1 cellular context compared by ENCODE assay signal in the genomic region with DNA sequence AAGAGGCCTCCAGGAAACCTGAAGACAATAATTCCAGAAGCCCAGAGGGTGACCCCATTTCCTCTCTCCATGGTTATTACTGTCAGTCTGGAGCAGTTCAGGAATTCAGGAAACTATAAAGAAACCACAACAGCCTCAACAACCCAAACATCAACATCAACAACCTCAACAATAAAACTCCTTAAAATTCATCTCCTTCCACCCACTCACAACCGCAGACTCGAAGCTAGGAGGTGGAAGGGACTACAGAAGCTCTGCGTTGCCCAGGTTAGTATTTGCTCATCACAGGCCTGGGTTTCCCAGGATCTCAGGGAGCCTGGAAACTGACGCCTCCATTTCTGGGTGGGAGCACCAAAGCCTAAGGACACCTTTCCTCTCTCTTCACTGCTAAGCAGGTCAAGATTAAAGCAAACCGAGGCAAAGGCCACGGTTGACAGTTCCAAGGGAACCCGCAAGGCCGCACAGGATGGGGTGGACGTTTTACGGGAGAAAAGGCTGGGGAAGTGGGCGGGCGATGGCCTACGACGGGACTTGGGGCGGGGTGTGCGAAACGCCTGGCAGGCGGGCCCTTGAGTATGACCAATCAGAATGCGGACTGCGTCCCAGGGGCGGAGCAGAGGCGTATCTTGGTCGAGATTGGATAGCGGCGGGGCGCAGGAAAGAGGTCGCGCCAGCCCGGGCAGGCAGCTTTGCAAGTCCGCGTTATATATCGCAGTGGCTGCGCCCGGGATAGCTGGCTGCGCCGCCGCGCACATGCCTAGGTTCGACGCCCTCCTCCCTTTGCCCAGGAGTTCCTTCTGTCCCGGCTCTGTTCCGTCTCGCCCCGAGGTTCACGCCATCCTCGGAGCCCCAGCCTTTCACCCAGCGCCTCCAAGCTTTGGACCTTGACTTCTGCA.
TF ChIP-seq lines count a peak whose summit lies in the region.

A gene with protein sequence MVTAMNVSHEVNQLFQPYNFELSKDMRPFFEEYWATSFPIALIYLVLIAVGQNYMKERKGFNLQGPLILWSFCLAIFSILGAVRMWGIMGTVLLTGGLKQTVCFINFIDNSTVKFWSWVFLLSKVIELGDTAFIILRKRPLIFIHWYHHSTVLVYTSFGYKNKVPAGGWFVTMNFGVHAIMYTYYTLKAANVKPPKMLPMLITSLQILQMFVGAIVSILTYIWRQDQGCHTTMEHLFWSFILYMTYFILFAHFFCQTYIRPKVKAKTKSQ (plus strand): TSS at position 654 of the 896 bp plus-strand sequence. CDS start 250 bp downstream, outside the sequence.

TF ChIP-seq in HepG2, 621 proteins besides CTCF, POLR2A, EP300 and RAD21 (continued from another document and continues in another):
- TF ChIP-seq, protein P1, sequence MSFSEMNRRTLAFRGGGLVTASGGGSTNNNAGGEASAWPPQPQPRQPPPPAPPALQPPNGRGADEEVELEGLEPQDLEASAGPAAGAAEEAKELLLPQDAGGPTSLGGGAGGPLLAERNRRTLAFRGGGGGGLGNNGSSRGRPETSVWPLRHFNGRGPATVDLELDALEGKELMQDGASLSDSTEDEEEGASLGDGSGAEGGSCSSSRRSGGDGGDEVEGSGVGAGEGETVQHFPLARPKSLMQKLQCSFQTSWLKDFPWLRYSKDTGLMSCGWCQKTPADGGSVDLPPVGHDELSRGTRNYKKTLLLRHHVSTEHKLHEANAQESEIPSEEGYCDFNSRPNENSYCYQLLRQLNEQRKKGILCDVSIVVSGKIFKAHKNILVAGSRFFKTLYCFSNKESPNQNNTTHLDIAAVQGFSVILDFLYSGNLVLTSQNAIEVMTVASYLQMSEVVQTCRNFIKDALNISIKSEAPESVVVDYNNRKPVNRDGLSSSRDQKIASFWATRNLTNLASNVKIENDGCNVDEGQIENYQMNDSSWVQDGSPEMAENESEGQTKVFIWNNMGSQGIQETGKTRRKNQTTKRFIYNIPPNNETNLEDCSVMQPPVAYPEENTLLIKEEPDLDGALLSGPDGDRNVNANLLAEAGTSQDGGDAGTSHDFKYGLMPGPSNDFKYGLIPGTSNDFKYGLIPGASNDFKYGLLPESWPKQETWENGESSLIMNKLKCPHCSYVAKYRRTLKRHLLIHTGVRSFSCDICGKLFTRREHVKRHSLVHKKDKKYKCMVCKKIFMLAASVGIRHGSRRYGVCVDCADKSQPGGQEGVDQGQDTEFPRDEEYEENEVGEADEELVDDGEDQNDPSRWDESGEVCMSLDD (CRISPR knock-in tag; IDR thresholded peaks at IDR 0.05; ENCODE audit: borderline replicate concordance): no peak
- TF ChIP-seq ZNF780A (CRISPR knock-in tag; IDR thresholded peaks at IDR 0.05): no peak
- TF ChIP-seq, protein P2, sequence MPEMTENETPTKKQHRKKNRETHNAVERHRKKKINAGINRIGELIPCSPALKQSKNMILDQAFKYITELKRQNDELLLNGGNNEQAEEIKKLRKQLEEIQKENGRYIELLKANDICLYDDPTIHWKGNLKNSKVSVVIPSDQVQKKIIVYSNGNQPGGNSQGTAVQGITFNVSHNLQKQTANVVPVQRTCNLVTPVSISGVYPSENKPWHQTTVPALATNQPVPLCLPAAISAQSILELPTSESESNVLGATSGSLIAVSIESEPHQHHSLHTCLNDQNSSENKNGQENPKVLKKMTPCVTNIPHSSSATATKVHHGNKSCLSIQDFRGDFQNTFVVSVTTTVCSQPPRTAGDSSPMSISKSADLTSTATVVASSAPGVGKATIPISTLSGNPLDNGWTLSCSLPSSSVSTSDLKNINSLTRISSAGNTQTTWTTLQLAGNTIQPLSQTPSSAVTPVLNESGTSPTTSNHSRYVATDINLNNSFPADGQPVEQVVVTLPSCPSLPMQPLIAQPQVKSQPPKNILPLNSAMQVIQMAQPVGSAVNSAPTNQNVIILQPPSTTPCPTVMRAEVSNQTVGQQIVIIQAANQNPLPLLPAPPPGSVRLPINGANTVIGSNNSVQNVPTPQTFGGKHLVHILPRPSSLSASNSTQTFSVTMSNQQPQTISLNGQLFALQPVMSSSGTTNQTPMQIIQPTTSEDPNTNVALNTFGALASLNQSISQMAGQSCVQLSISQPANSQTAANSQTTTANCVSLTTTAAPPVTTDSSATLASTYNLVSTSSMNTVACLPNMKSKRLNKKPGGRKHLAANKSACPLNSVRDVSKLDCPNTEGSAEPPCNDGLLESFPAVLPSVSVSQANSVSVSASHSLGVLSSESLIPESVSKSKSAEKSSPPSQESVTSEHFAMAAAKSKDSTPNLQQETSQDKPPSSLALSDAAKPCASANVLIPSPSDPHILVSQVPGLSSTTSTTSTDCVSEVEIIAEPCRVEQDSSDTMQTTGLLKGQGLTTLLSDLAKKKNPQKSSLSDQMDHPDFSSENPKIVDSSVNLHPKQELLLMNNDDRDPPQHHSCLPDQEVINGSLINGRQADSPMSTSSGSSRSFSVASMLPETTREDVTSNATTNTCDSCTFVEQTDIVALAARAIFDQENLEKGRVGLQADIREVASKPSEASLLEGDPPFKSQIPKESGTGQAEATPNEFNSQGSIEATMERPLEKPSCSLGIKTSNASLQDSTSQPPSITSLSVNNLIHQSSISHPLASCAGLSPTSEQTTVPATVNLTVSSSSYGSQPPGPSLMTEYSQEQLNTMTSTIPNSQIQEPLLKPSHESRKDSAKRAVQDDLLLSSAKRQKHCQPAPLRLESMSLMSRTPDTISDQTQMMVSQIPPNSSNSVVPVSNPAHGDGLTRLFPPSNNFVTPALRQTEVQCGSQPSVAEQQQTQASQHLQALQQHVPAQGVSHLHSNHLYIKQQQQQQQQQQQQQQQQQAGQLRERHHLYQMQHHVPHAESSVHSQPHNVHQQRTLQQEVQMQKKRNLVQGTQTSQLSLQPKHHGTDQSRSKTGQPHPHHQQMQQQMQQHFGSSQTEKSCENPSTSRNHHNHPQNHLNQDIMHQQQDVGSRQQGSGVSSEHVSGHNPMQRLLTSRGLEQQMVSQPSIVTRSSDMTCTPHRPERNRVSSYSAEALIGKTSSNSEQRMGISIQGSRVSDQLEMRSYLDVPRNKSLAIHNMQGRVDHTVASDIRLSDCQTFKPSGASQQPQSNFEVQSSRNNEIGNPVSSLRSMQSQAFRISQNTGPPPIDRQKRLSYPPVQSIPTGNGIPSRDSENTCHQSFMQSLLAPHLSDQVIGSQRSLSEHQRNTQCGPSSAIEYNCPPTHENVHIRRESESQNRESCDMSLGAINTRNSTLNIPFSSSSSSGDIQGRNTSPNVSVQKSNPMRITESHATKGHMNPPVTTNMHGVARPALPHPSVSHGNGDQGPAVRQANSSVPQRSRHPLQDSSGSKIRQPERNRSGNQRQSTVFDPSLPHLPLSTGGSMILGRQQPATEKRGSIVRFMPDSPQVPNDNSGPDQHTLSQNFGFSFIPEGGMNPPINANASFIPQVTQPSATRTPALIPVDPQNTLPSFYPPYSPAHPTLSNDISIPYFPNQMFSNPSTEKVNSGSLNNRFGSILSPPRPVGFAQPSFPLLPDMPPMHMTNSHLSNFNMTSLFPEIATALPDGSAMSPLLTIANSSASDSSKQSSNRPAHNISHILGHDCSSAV (CRISPR knock-in tag; IDR thresholded peaks at IDR 0.05; ENCODE audit: borderline replicate concordance): no peak
- TF ChIP-seq TEAD3 (CRISPR knock-in tag; optimal IDR thresholded peaks at IDR 0.05; ENCODE audit: borderline replicate concordance): peak; percentile 65
- peak; percentile 90 for TF ChIP-seq REPIN1 (CRISPR knock-in tag; IDR thresholded peaks at IDR 0.05; ENCODE audit: borderline replicate concordance, low read depth)
- TF ChIP-seq, protein P3, sequence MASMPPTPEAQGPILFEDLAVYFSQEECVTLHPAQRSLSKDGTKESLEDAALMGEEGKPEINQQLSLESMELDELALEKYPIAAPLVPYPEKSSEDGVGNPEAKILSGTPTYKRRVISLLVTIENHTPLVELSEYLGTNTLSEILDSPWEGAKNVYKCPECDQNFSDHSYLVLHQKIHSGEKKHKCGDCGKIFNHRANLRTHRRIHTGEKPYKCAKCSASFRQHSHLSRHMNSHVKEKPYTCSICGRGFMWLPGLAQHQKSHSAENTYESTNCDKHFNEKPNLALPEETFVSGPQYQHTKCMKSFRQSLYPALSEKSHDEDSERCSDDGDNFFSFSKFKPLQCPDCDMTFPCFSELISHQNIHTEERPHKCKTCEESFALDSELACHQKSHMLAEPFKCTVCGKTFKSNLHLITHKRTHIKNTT (CRISPR knock-in tag; IDR thresholded peaks at IDR 0.05): no peak
- TF ChIP-seq ZNF260 (CRISPR knock-in tag; IDR thresholded peaks at IDR 0.05; ENCODE audit: borderline replicate concordance, low read depth): no peak
- TF ChIP-seq ZNF550 (CRISPR knock-in tag; IDR thresholded peaks at IDR 0.05; ENCODE audit: borderline replicate concordance): no peak
- TF ChIP-seq PPARG (CRISPR knock-in tag; conservative IDR thresholded peaks at IDR 0.05): 0 out of 2 replicates have a peak, but pooled peaks have one; percentile 15
- TF ChIP-seq KDM5B (CRISPR knock-in tag; IDR thresholded peaks at IDR 0.05; ENCODE audit: borderline replicate concordance): peak; percentile 99
- peak; percentile 62; the same call in 1 of the 2 replicates for TF ChIP-seq KLF11 (CRISPR knock-in tag; IDR thresholded peaks at IDR 0.05)
- peak; percentile 64; the same call in 1 of the 2 replicates for TF ChIP-seq HOXA9 (CRISPR knock-in tag; IDR thresholded peaks at IDR 0.05; ENCODE audit: borderline replicate concordance)
- TF ChIP-seq, protein P4, sequence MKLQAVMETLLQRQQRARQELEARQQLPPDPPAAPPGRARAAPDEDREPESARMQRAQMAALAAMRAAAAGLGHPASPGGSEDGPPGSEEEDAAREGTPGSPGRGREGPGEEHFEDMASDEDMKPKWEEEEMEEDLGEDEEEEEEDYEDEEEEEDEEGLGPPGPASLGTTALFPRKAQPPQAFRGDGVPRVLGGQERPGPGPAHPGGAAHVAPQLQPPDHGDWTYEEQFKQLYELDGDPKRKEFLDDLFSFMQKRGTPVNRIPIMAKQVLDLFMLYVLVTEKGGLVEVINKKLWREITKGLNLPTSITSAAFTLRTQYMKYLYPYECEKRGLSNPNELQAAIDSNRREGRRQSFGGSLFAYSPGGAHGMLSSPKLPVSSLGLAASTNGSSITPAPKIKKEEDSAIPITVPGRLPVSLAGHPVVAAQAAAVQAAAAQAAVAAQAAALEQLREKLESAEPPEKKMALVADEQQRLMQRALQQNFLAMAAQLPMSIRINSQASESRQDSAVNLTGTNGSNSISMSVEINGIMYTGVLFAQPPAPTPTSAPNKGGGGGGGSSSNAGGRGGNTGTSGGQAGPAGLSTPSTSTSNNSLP (IDR thresholded peaks at IDR 0.05; ENCODE audit: low read depth, low read length): no peak
- TF ChIP-seq ZNF343 (CRISPR knock-in tag; IDR thresholded peaks at IDR 0.05): peak; percentile 91; the same call in 1 of the 2 replicates
- TF ChIP-seq, protein P5, sequence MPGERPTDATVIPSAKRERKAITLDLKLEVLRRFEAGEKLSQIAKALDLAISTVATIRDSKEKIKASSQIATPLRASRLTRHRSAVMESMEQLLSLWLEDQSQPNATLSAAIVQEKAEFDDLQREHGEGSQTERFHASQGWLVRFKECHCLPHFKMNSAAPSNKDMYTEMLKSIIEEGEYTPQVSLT (CRISPR knock-in tag; IDR thresholded peaks at IDR 0.05; ENCODE audit: borderline replicate concordance, low read depth): no peak
- TF ChIP-seq KDM3A (CRISPR knock-in tag; IDR thresholded peaks at IDR 0.05; ENCODE audit: low read depth): peak; percentile 68; the same call in 1 of the 2 replicates
- peak; percentile 74; the same call in 1 of the 2 replicates for TF ChIP-seq ZNF746 (CRISPR knock-in tag; IDR thresholded peaks at IDR 0.05)
- no peak for TF ChIP-seq SIX1 (CRISPR knock-in tag; IDR thresholded peaks at IDR 0.05; ENCODE audit: borderline replicate concordance)
- TF ChIP-seq HOXA3 (CRISPR knock-in tag; IDR thresholded peaks at IDR 0.05): peak; percentile 74
- TF ChIP-seq, protein P6, sequence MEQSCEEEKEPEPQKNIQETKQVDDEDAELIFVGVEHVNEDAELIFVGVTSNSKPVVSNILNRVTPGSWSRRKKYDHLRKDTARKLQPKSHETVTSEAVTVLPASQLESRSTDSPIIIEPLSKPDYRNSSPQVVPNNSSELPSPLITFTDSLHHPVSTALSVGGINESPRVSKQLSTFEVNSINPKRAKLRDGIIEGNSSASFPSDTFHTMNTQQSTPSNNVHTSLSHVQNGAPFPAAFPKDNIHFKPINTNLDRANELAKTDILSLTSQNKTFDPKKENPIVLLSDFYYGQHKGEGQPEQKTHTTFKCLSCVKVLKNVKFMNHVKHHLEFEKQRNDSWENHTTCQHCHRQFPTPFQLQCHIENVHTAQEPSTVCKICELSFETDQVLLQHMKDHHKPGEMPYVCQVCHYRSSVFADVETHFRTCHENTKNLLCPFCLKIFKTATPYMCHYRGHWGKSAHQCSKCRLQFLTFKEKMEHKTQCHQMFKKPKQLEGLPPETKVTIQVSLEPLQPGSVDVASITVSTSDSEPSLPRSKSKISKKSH (CRISPR knock-in tag; IDR thresholded peaks at IDR 0.05; ENCODE audit: borderline replicate concordance): peak; percentile 93
- TF ChIP-seq ZNF776 (CRISPR knock-in tag; IDR thresholded peaks at IDR 0.05): peak; percentile 90; the same call in 1 of the 2 replicates
- TF ChIP-seq GABPA (IDR thresholded peaks at IDR 0.05; ENCODE audit: low read depth, low read length): no peak
- no peak for TF ChIP-seq GABPA (CRISPR knock-in tag; IDR thresholded peaks at IDR 0.05; ENCODE audit: low read depth)
- TF ChIP-seq MAZ (IDR thresholded peaks at IDR 0.05; ENCODE audit: borderline replicate concordance, low read depth, low read length): no peak
- peak; percentile 54; the same call in 1 of the 2 replicates for TF ChIP-seq MAZ (CRISPR knock-in tag; IDR thresholded peaks at IDR 0.05; ENCODE audit: low read depth)
- no peak; the same call in 1 of the 2 replicates for TF ChIP-seq ZSCAN31 (CRISPR knock-in tag; IDR thresholded peaks at IDR 0.05; ENCODE audit: low read depth)
- TF ChIP-seq ZFP82 (CRISPR knock-in tag; IDR thresholded peaks at IDR 0.05; ENCODE audit: borderline replicate concordance): peak; percentile 94; the same call in 1 of the 2 replicates
- peak; percentile 97 for TF ChIP-seq SMYD3 (CRISPR knock-in tag; IDR thresholded peaks at IDR 0.05)
- TF ChIP-seq TRIM24 (CRISPR knock-in tag; IDR thresholded peaks at IDR 0.05): no peak
- peak; percentile 73; the same call in 1 of the 2 replicates for TF ChIP-seq ZNF296 (CRISPR knock-in tag; conservative IDR thresholded peaks at IDR 0.05)
- TF ChIP-seq SCMH1 (CRISPR knock-in tag; IDR thresholded peaks at IDR 0.05; ENCODE audit: borderline replicate concordance): no peak
- TF ChIP-seq, protein P7, sequence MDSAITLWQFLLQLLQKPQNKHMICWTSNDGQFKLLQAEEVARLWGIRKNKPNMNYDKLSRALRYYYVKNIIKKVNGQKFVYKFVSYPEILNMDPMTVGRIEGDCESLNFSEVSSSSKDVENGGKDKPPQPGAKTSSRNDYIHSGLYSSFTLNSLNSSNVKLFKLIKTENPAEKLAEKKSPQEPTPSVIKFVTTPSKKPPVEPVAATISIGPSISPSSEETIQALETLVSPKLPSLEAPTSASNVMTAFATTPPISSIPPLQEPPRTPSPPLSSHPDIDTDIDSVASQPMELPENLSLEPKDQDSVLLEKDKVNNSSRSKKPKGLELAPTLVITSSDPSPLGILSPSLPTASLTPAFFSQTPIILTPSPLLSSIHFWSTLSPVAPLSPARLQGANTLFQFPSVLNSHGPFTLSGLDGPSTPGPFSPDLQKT (CRISPR knock-in tag; IDR thresholded peaks at IDR 0.05; ENCODE audit: borderline replicate concordance): no peak
- TF ChIP-seq ZZZ3 (CRISPR knock-in tag; IDR thresholded peaks at IDR 0.05; ENCODE audit: borderline replicate concordance): no peak
- 0 out of 2 replicates have a peak, but pooled peaks have one; percentile 60 for TF ChIP-seq ZBTB42 (CRISPR knock-in tag; IDR thresholded peaks at IDR 0.05)
- TF ChIP-seq CEBPB (IDR thresholded peaks at IDR 0.05; ENCODE audit: borderline replicate concordance, low read depth, low read length): no peak
- no peak for TF ChIP-seq ZNF282 (IDR thresholded peaks at IDR 0.05; ENCODE audit: partially characterized antibody)
- TF ChIP-seq ZNF850 (CRISPR knock-in tag; conservative IDR thresholded peaks at IDR 0.05): no peak
- no peak for TF ChIP-seq MBNL3 (CRISPR knock-in tag; conservative IDR thresholded peaks at IDR 0.05)
- no peak for TF ChIP-seq ZNF143 (CRISPR knock-in tag; IDR thresholded peaks at IDR 0.05)
- TF ChIP-seq MTA3 (CRISPR knock-in tag; IDR thresholded peaks at IDR 0.05): no peak
- TF ChIP-seq ZNF430 (CRISPR knock-in tag; IDR thresholded peaks at IDR 0.05): peak; percentile 92
